Comparison of ENCODE assay signal across 8 cellular contexts in genomic region chr6:157982580-157983438, GRCh38. TPM values are rescaled to one million over a fixed set of nuclear protein-coding genes. Genes with fewer than 3 reads are reported as not detected.
DNase-seq lines count a peak whose midpoint lies in the region; TF ChIP-seq lines count a peak whose summit lies in the region.

No MANE protein-coding gene starts in this region.

- H3K36me3 ChIP-seq in mesodermal cell (ENCODE audit: control insufficient read depth, insufficient read depth, low read length) (no peaks in the 10 kb centered on the region), vagina (no peaks in the 10 kb centered on the region)

- no peaks in the 10 kb centered on the region for H3K27me3 ChIP-seq in vagina

- peak; percentile 54 for DNase-seq in OCI-M1 (lab: John Stamatoyannopoulos, UW)
- no peak for DNase-seq in vagina (ENCODE audit: extremely low spot score in 2 of 2)
- no peak for DNase-seq in DMS114 treated with DMSO at 0.1 percent for 48 hours (lab: John Stamatoyannopoulos, UW; ENCODE audit: unreplicated experiment)
- no peak for DNase-seq in stimulated activated CD4-positive, alpha-beta T cell treated with anti-CD3 and anti-CD28 coated beads, Interleukin-2, amount 100 ng/mL, for 48 hours
- no peak for DNase-seq in NCI-H2107 (lab: John Stamatoyannopoulos, UW)

- no peak for TF ChIP-seq POLR2A in vagina (IDR thresholded peaks at IDR 0.05)

- H3K9me3 ChIP-seq in mesodermal cell (ENCODE audit: control insufficient read depth, low read length) = no peaks in the 10 kb centered on the region
- H3K9me3 ChIP-seq in vagina = no peaks in the 10 kb centered on the region

- H3K27ac ChIP-seq in cingulate gyrus (ENCODE audit: low read depth, low read length) = peak overlapping the region; percentile 77
- H3K27ac ChIP-seq in mesodermal cell (ENCODE audit: low read depth, low read length, severe bottlenecking) = no peak overlapping the region
- peak overlapping the region; percentile 86 for H3K27ac ChIP-seq in vagina

- H3K4me3 ChIP-seq in mesodermal cell (ENCODE audit: extremely low read depth, insufficient read depth, low read length, poor library complexity, severe bottlenecking) (peak overlapping the region; percentile 72), vagina (peak overlapping the region; percentile 62 to 96)

- intact Hi-C loops in vagina (cut with DNase I) = loop anchor here (5.0 kb wide), 1 partner anchor 89 kb away; no protein-coding TSS in a partner anchor

- peaks cover 22% of the 10 kb centered on the region for H3K4me1 ChIP-seq in mesodermal cell (ENCODE audit: control insufficient read depth, insufficient read depth, low read length, poor library complexity, severe bottlenecking)
- peaks cover 38% of the 10 kb centered on the region for H3K4me1 ChIP-seq in vagina

- TF ChIP-seq CTCF in GM12873 (IDR thresholded peaks at IDR 0.05; ENCODE audit: insufficient read depth, low read depth, low read length, missing control alignments) (peak; percentile 51), vagina (IDR thresholded peaks at IDR 0.05) (peak in 1 of 3 experiments; percentile 8)

- 65 to 68% methylated on average over 15 of the region's 16 CpGs for WGBS in mesodermal cell (ENCODE audit: insufficient coverage in 2 of 2), 2 experiments

RNA-seq across cellular contexts. Expression of gene SYNJ2, which starts 1.1 kb away (rescaled TPM):
- 12.6 TPM for polyA plus RNA-seq in mesodermal cell (2013, experiment 1 of 2)
- polyA plus RNA-seq in mesodermal cell (2013, experiment 2 of 2) = 9.9 TPM
- total RNA-seq in vagina = 8.3 TPM
